1 cellular context compared by ENCODE assay signal in the genomic region with DNA sequence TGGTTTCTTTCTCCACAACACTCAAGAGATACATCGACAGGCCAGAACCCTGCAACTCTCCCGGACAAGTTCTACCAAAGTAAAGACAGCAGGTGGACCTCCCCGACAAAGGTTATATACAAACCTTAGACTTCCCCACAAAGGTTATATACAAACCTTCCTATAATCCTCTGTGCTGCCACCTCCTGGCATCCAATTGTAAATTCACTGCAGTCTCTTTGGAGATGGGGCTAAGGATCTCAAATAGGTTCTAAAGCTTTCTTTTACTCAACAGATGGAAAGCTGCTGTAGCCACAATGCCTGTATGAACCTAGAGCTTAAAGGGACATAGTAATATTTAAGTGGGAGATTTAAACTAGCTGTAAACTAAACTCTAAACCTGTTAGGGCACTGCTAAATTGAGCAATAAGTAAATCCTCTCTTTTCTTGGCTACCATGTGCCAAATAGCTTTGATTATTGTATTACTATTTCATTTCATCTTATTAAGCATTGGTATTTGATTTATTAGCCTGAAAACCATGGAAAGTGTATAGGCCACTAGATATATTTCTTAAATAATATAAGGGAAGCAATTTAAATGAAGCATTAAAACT.
A peak's percentile ranks its signal among the peaks of the same experiment; 100 is the strongest.
TF ChIP-seq lines count a peak whose summit lies in the region.

No MANE protein-coding gene starts in this region.

TF ChIP-seq in GM12878, 131 proteins besides CTCF, POLR2A, EP300 and RAD21:
- 0 out of 2 replicates have a peak, but pooled peaks have one; percentile 15 for TF ChIP-seq RUNX3 (IDR thresholded peaks at IDR 0.05; ENCODE audit: low read length)
- TF ChIP-seq FOS (IDR thresholded peaks at IDR 0.05; ENCODE audit: borderline replicate concordance, extremely low read depth, insufficient read length): no peak
- TF ChIP-seq SMC3 (IDR thresholded peaks at IDR 0.05; ENCODE audit: borderline replicate concordance, low read length): peak; percentile 83
- no peak for TF ChIP-seq ATF3 (IDR thresholded peaks at IDR 0.05; ENCODE audit: borderline replicate concordance, extremely low read depth, low read depth, low read length)
